ENCODE assay signal across 1 cellular context in the genomic region with DNA sequence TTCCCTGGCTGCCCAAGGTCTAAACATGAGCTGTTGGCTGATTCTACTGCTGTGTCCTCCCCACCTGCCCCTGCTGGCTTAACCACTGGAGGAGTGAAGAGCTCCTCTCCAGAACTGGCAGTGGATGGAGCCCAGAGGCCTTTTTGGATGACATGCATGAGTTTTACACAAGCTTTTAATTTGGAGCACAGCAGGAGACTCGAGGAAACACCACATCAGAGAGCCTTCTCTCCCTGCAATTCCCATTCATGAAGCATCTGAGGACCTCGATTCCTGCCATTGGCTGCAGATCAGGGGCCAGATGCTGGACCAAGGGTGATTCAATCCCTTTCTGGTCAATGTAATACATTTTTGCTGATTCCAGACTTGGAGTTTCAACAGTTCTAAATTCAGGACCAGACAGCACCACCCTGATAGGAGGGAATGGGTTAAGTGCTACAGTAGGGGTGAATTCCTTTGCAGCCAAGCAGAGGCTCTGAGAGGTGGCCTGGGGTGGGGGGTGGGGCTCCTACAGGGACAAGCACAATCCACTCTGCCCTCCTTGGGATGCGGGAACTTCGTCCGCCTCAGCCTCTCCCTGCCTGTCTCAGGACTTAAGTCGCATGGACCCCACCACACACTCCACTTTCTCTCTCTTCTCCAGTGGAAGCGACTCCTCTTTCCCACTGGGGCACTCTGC.
TF ChIP-seq lines count a peak whose summit lies in the region.

No MANE protein-coding gene starts in this region.

TF ChIP-seq in GM23338, 12 proteins besides CTCF, POLR2A, EP300 and RAD21 (continued from another document):
- TF ChIP-seq, protein P1, sequence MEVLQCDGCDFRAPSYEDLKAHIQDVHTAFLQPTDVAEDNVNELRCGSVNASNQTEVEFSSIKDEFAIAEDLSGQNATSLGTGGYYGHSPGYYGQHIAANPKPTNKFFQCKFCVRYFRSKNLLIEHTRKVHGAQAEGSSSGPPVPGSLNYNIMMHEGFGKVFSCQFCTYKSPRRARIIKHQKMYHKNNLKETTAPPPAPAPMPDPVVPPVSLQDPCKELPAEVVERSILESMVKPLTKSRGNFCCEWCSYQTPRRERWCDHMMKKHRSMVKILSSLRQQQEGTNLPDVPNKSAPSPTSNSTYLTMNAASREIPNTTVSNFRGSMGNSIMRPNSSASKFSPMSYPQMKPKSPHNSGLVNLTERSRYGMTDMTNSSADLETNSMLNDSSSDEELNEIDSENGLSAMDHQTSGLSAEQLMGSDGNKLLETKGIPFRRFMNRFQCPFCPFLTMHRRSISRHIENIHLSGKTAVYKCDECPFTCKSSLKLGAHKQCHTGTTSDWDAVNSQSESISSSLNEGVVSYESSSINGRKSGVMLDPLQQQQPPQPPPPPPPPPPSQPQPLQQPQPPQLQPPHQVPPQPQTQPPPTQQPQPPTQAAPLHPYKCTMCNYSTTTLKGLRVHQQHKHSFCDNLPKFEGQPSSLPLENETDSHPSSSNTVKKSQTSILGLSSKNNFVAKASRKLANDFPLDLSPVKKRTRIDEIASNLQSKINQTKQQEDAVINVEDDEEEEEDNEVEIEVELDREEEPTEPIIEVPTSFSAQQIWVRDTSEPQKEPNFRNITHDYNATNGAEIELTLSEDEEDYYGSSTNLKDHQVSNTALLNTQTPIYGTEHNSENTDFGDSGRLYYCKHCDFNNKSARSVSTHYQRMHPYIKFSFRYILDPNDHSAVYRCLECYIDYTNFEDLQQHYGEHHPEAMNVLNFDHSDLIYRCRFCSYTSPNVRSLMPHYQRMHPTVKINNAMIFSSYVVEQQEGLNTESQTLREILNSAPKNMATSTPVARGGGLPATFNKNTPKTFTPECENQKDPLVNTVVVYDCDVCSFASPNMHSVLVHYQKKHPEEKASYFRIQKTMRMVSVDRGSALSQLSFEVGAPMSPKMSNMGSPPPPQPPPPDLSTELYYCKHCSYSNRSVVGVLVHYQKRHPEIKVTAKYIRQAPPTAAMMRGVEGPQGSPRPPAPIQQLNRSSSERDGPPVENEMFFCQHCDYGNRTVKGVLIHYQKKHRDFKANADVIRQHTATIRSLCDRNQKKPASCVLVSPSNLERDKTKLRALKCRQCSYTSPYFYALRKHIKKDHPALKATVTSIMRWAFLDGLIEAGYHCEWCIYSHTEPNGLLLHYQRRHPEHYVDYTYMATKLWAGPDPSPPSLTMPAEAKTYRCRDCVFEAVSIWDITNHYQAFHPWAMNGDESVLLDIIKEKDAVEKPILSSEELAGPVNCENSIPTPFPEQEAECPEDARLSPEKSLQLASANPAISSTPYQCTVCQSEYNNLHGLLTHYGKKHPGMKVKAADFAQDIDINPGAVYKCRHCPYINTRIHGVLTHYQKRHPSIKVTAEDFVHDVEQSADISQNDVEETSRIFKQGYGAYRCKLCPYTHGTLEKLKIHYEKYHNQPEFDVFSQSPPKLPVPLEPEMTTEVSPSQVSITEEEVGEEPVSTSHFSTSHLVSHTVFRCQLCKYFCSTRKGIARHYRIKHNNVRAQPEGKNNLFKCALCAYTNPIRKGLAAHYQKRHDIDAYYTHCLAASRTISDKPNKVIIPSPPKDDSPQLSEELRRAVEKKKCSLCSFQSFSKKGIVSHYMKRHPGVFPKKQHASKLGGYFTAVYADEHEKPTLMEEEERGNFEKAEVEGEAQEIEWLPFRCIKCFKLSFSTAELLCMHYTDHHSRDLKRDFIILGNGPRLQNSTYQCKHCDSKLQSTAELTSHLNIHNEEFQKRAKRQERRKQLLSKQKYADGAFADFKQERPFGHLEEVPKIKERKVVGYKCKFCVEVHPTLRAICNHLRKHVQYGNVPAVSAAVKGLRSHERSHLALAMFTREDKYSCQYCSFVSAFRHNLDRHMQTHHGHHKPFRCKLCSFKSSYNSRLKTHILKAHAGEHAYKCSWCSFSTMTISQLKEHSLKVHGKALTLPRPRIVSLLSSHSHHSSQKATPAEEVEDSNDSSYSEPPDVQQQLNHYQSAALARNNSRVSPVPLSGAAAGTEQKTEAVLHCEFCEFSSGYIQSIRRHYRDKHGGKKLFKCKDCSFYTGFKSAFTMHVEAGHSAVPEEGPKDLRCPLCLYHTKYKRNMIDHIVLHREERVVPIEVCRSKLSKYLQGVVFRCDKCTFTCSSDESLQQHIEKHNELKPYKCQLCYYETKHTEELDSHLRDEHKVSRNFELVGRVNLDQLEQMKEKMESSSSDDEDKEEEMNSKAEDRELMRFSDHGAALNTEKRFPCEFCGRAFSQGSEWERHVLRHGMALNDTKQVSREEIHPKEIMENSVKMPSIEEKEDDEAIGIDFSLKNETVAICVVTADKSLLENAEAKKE (CRISPR knock-in tag; IDR thresholded peaks at IDR 0.05) = no peak
- no peak for TF ChIP-seq EZH2phosphoT487 (IDR thresholded peaks at IDR 0.05; ENCODE audit: unreplicated experiment)
- no peak for TF ChIP-seq NANOG (IDR thresholded peaks at IDR 0.05; ENCODE audit: borderline replicate concordance)
- no peak for TF ChIP-seq POLR2AphosphoS5 (IDR thresholded peaks at IDR 0.05; ENCODE audit: low read depth)
- no peak for TF ChIP-seq ZNF331 (CRISPR knock-in tag; IDR thresholded peaks at IDR 0.05; ENCODE audit: low read depth)
- TF ChIP-seq, protein P2, sequence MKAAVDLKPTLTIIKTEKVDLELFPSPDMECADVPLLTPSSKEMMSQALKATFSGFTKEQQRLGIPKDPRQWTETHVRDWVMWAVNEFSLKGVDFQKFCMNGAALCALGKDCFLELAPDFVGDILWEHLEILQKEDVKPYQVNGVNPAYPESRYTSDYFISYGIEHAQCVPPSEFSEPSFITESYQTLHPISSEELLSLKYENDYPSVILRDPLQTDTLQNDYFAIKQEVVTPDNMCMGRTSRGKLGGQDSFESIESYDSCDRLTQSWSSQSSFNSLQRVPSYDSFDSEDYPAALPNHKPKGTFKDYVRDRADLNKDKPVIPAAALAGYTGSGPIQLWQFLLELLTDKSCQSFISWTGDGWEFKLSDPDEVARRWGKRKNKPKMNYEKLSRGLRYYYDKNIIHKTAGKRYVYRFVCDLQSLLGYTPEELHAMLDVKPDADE (IDR thresholded peaks at IDR 0.05) = no peak
- no peak for TF ChIP-seq CREB1 (CRISPR knock-in tag; IDR thresholded peaks at IDR 0.05; ENCODE audit: low read depth)
- TF ChIP-seq JUNB (IDR thresholded peaks at IDR 0.05; ENCODE audit: unreplicated experiment) = no peak
- TF ChIP-seq, protein P3, sequence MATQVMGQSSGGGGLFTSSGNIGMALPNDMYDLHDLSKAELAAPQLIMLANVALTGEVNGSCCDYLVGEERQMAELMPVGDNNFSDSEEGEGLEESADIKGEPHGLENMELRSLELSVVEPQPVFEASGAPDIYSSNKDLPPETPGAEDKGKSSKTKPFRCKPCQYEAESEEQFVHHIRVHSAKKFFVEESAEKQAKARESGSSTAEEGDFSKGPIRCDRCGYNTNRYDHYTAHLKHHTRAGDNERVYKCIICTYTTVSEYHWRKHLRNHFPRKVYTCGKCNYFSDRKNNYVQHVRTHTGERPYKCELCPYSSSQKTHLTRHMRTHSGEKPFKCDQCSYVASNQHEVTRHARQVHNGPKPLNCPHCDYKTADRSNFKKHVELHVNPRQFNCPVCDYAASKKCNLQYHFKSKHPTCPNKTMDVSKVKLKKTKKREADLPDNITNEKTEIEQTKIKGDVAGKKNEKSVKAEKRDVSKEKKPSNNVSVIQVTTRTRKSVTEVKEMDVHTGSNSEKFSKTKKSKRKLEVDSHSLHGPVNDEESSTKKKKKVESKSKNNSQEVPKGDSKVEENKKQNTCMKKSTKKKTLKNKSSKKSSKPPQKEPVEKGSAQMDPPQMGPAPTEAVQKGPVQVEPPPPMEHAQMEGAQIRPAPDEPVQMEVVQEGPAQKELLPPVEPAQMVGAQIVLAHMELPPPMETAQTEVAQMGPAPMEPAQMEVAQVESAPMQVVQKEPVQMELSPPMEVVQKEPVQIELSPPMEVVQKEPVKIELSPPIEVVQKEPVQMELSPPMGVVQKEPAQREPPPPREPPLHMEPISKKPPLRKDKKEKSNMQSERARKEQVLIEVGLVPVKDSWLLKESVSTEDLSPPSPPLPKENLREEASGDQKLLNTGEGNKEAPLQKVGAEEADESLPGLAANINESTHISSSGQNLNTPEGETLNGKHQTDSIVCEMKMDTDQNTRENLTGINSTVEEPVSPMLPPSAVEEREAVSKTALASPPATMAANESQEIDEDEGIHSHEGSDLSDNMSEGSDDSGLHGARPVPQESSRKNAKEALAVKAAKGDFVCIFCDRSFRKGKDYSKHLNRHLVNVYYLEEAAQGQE (IDR thresholded peaks at IDR 0.05; ENCODE audit: unreplicated experiment) = no peak
- no peak for TF ChIP-seq ZNF114 (CRISPR knock-in tag; IDR thresholded peaks at IDR 0.05)
- no peak for TF ChIP-seq EZH2 (IDR thresholded peaks at IDR 0.05; ENCODE audit: low read depth, unreplicated experiment)
TF ChIP-seq in GM23338: peak in this region for 0.
